ENCODE assay signal across 1 cellular context in genomic region chr1:161153682-161154337, GRCh38.
TF ChIP-seq lines count a peak whose summit lies in the region.

Gene UFC1 (plus strand): TSS chr1:161153978. CDS start chr1:161153998, 20 bp downstream.

TF ChIP-seq in HEK293, 187 proteins besides CTCF, POLR2A, EP300 and RAD21 (continued from another document and continues in another):
- TF ChIP-seq PRDM4 (tag by site-specific recombination; IDR thresholded peaks at IDR 0.05) (peak; percentile 46; the same call in 1 of the 2 replicates), ZNF366 (tag by site-specific recombination; conservative IDR thresholded peaks at IDR 0.05) (0 out of 2 replicates have a peak, but pooled peaks have one; percentile 58), ZNF354C (tag by site-specific recombination; IDR thresholded peaks at IDR 0.05; ENCODE audit: borderline replicate concordance, low read depth) (no peak), SCRT2 (tag by site-specific recombination; IDR thresholded peaks at IDR 0.05) (peak; percentile 99), ZFHX2 (tag by site-specific recombination; conservative IDR thresholded peaks at IDR 0.05) (no peak), ZNF24 (tag by site-specific recombination; IDR thresholded peaks at IDR 0.05) (peak; percentile 86; the same call in 1 of the 2 replicates), ZNF48 (tag by site-specific recombination; IDR thresholded peaks at IDR 0.05) (no peak), ZNF843 (tag by site-specific recombination; IDR thresholded peaks at IDR 0.05) (peak; percentile 67; the same call in 1 of the 2 replicates), PBX3 (CRISPR knock-in tag; IDR thresholded peaks at IDR 0.05) (no peak), ZNF624 (tag by site-specific recombination; IDR thresholded peaks at IDR 0.05) (0 out of 2 replicates have a peak, but pooled peaks have one; percentile 66), ZNF677 (tag by site-specific recombination; IDR thresholded peaks at IDR 0.05) (no peak), INSM2 (tag by site-specific recombination; IDR thresholded peaks at IDR 0.05) (peak; percentile 68; the same call in 1 of the 2 replicates), ZNF660 (tag by site-specific recombination; IDR thresholded peaks at IDR 0.05) (peak; percentile 93; the same call in 1 of the 2 replicates), ZNF529 (tag by site-specific recombination; IDR thresholded peaks at IDR 0.05; ENCODE audit: insufficient replicate concordance) (no peak), GFI1B (tag by site-specific recombination; IDR thresholded peaks at IDR 0.05) (no peak), KLF16 (tag by site-specific recombination; IDR thresholded peaks at IDR 0.05) (peak; percentile 83; the same call in 1 of the 2 replicates), ZNF530 (tag by site-specific recombination; IDR thresholded peaks at IDR 0.05; ENCODE audit: low read depth) (no peak), ZBTB10 (tag by site-specific recombination; IDR thresholded peaks at IDR 0.05) (peak; percentile 74; the same call in 1 of the 2 replicates), ZNF221 (tag by site-specific recombination; IDR thresholded peaks at IDR 0.05; ENCODE audit: borderline replicate concordance) (no peak), ZNF658 (tag by site-specific recombination; IDR thresholded peaks at IDR 0.05) (no peak), ZNF184 (tag by site-specific recombination; IDR thresholded peaks at IDR 0.05) (no peak), ZNF18 (tag by site-specific recombination; IDR thresholded peaks at IDR 0.05) (0 out of 2 replicates have a peak, but pooled peaks have one; percentile 40), YY2 (tag by site-specific recombination; IDR thresholded peaks at IDR 0.05) (peak; percentile 95), ZNF341 (tag by site-specific recombination; IDR thresholded peaks at IDR 0.05; ENCODE audit: low read depth) (peak; percentile 31; the same call in 1 of the 2 replicates), ELK4 (IDR thresholded peaks at IDR 0.05; ENCODE audit: borderline replicate concordance, low read depth, low read length) (peak; percentile 40; the same call in 1 of the 2 replicates), AEBP2 (tag by site-specific recombination; IDR thresholded peaks at IDR 0.05; ENCODE audit: borderline replicate concordance) (no peak), ZNF324 (tag by site-specific recombination; IDR thresholded peaks at IDR 0.05) (peak; percentile 97), ZNF791 (tag by site-specific recombination; IDR thresholded peaks at IDR 0.05) (no peak), ZIC2 (tag by site-specific recombination; IDR thresholded peaks at IDR 0.05) (no peak), ZNF292 (tag by site-specific recombination; IDR thresholded peaks at IDR 0.05; ENCODE audit: borderline replicate concordance, low read depth) (no peak), REPIN1 (tag by site-specific recombination; IDR thresholded peaks at IDR 0.05; ENCODE audit: low read depth) (no peak; the same call in 1 of the 2 replicates), ZSCAN30 (tag by site-specific recombination; IDR thresholded peaks at IDR 0.05) (peak; percentile 58; the same call in 1 of the 2 replicates), ZBTB26 (tag by site-specific recombination; optimal IDR thresholded peaks at IDR 0.05) (peak; percentile 18), ZNF518A (tag by site-specific recombination; conservative IDR thresholded peaks at IDR 0.05; ENCODE audit: low read depth) (peak; percentile 72), ZNF555 (tag by site-specific recombination; conservative IDR thresholded peaks at IDR 0.05) (no peak)
